ENCODE assay signal across 11 cellular contexts in the genomic region with DNA sequence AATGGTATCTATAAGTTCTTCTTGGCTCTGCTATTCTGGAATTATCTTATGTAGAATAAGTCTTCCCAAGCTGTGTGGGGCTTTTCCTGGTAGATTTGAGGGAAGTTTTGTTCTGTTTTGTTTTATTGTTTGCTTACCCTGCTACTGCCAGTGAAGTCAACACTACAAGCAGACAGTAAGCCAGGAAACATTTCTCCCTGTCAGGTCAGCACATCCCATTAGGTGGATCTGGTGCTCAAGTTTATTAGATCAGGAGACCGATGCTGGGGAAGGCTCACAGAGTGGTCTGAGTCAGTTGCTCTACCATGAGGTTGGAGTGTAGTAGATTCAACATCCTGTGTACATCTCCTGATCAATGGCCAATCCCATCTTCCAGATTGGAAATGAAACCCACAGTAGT.
"Had no signal": no experiment of that assay in that cellular context is flagged by ENCODE, and none has a peak within 500 bp of the region (broad histone marks: within the 10 kb centered on the region; RNA-seq: fewer than 3 reads in every experiment).

No MANE protein-coding gene starts in this region.

- H3K4me3 ChIP-seq: pancreas, smooth muscle cell, upper lobe of left lung had no signal

- H3K27me3 ChIP-seq: pancreas, upper lobe of left lung had no signal

- H3K4me2 ChIP-seq: smooth muscle cell had no signal

- H3K9me3 ChIP-seq: pancreas, upper lobe of left lung had no signal

- H3K36me3 ChIP-seq: pancreas, upper lobe of left lung had no signal

- DNase-seq: activated CD4-positive, alpha-beta T cell treated with anti-CD3 and anti-CD28 coated beads, Interleukin-2, amount 50 U/mL, for 1 hour; activated CD4-positive, CD25-positive, alpha-beta regulatory T cell; activated T-cell treated with anti-CD3 and anti-CD28 coated beads, Interleukin-2, amount 50 U/mL, for 1 hour; dermis blood vessel endothelial cell; glutamatergic neuron; immature natural killer cell; left cardiac atrium; pancreas; T-helper 2 cell; upper lobe of left lung had no signal

- H3K27ac ChIP-seq: pancreas had no signal

- ATAC-seq: left cardiac atrium, pancreas had no signal

- H3K4me1 ChIP-seq: pancreas had no signal
